In the genomic region with DNA sequence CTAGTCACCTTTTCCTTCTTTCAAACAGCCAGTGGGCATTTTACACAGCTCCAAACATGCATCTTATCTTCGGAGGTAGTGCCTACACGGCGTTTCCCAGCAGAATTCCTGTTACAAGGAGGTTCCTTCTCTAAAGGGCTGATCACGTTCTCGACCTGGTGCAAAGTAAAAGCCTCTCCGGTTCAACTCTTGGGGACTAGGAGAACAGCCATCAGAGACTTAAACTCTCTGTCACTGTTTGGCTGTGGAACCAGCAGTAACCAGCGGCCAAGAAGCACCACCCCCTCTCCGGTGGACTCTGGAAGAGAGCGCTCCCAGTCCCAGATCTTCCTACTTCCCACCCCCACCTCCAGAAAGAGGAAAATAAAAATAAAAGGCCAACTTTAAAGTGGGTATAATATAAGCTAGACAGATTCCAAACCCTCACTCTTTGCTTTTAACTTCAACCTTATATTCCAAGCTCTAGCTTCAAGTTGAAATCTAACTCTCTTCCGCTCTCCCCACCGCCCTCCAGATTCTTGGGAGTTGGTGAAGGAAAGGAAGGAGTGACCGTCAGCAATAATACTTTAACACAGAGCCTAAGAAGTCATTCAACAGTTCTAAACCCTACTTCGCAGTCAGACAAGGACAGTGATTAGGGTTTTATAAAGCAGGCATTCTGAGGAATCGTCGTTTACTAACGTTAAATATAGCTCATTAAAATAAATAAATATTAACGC, we compare ENCODE assay signal across 14 cellular contexts. TPM values are rescaled to one million over a fixed set of nuclear protein-coding genes. Genes with fewer than 3 reads are reported as not detected.
DNase-seq lines count a peak whose midpoint lies in the region; ATAC-seq and TF ChIP-seq lines count a peak whose summit lies in the region.
"Had no signal": no experiment of that assay in that cellular context is flagged by ENCODE, and none has a peak within 500 bp of the region (broad histone marks: within the 10 kb centered on the region; RNA-seq: fewer than 3 reads in every experiment).

No MANE protein-coding gene starts in this region.

- ATAC-seq in right cardiac atrium (peak; percentile 46 to 70), GM21529 (IDR thresholded peaks at IDR 0.05; ENCODE audit: unreplicated experiment) (no peak), GM18502 (IDR thresholded peaks at IDR 0.05; ENCODE audit: poor library complexity, unreplicated experiment) (no peak), HG02973 (IDR thresholded peaks at IDR 0.05; ENCODE audit: unreplicated experiment) (no peak)

- no peak for TF ChIP-seq CTCF in ovary (IDR thresholded peaks at IDR 0.05)

- H3K9me3 ChIP-seq in right cardiac atrium (ENCODE audit: control insufficient read depth, low read length), result no peaks in the 10 kb centered on the region
- H3K9me3 ChIP-seq in ovary, result no peaks in the 10 kb centered on the region

- peak overlapping the region; percentile 79 for H3K4me3 ChIP-seq in right cardiac atrium (ENCODE audit: low read length)
- peak overlapping the region; percentile 13 for H3K4me3 ChIP-seq in ovary

- in situ Hi-C loops in G401 (cut with HindIII; ENCODE audit: low sequenced_read_pairs), result no loop called here

- DNase-seq in G401 (ENCODE audit: low spot score) (peak; percentile 82), right cardiac atrium (peak in 1 of 3 donors; percentile 49), ovary (no peak), CD1c-positive myeloid dendritic cell (ENCODE audit: extremely low spot score) (no peak)
- DNase-seq: activated CD8-positive, alpha-beta memory T cell treated with anti-CD3 and anti-CD28 coated beads, Interleukin-2, amount 50 U/mL, for 48 hours; NCI-H524 treated with DMSO at 0.1 percent for 48 hours; T-helper 1 cell had no signal

- H3K4me1 ChIP-seq in right cardiac atrium (ENCODE audit: control insufficient read depth, insufficient read depth, low read length), result no peaks in the 10 kb centered on the region
- H3K4me1 ChIP-seq in ovary (ENCODE audit: insufficient read depth), result no peaks in the 10 kb centered on the region

- no peak for TF ChIP-seq EP300 in ovary (IDR thresholded peaks at IDR 0.05)

- TF ChIP-seq POLR2A in ovary (IDR thresholded peaks at IDR 0.05), result no peak

- H3K27me3 ChIP-seq in right cardiac atrium (ENCODE audit: control insufficient read depth, insufficient read depth), result no peaks in the 10 kb centered on the region
- H3K27me3 ChIP-seq in ovary, result no peaks in the 10 kb centered on the region

- peak overlapping the region; percentile 48 for H3K27ac ChIP-seq in angular gyrus (ENCODE audit: low read depth, low read length)
- H3K27ac ChIP-seq in right cardiac atrium (ENCODE audit: low read length), result peak overlapping the region; percentile 77
- no peak overlapping the region for H3K27ac ChIP-seq in ovary
- H3K27ac ChIP-seq: KMS-11 had no signal

- intact Hi-C loops in right cardiac atrium (cut with DNase I) (no loop called here), ovary (cut with DNase I) (loop anchor here in 1 of 4 donors (5.0 kb wide), 1 partner anchor 1647 kb away; no protein-coding TSS in a partner anchor)

- no peaks in the 10 kb centered on the region for H3K36me3 ChIP-seq in ovary

- 3% methylated on average over 17 of the region's 17 CpGs for WGBS in right cardiac atrium
- 32 to 37% (median 35%) methylated on average over 17 of the region's 17 CpGs for WGBS in ovary, 3 donors

RNA-seq across cellular contexts. Expression of gene BRINP3, which starts 2.9 kb away (rescaled TPM):
- total RNA-seq in G401 (2014; rRNA removed; shearing (Covaris generic)), result not detected in 2 replicates
- total RNA-seq in right cardiac atrium (10 to 100 TPM; 11.1 to 27.0 (median 17.0) TPM), ovary (under 1 TPM in 2 of 7 donors, not detected in 5; 0.08 to 0.34 TPM)
- polyA plus RNA-seq in right cardiac atrium (3.6 TPM), ovary (under 1 TPM; 0.11 to 0.52 TPM)
- total RNA-seq: pulmonary artery endothelial cell had no signal
- polyA plus RNA-seq: BJ had no signal

Comparison
In these comparisons a context has a peak if more than half of its experiments do, and no peak if none do; other contexts are left out.
1. H3K27ac ChIP-seq: peak in angular gyrus (single experiment) and right cardiac atrium (single experiment); none in ovary (0 of 2).
2. ATAC-seq: peak in right cardiac atrium (2 of 2); none in GM21529 (single experiment), GM18502 (single experiment) and HG02973 (single experiment).
3. RNA of gene BRINP3, which starts 2.9 kb away (total RNA-seq): 11.1 to 27.0 TPM in right cardiac atrium; not detected in G401 and 0.08 to 0.34 TPM in ovary; every median in the first group is over 4 times any median in the second.